ENCODE assay signal across 13 cellular contexts in genomic region chr2:172844021-172844420, GRCh38.
A peak's percentile ranks its signal among the peaks of the same experiment; 100 is the strongest.
DNase-seq lines count a peak whose midpoint lies in the region; ATAC-seq and TF ChIP-seq lines count a peak whose summit lies in the region.
"Had no signal": no experiment of that assay in that cellular context is flagged by ENCODE, and none has a peak within 500 bp of the region (broad histone marks: within the 10 kb centered on the region; RNA-seq: fewer than 3 reads in every experiment).

No MANE protein-coding gene starts in this region.

- H3K27me3 Mint-ChIP-seq in endothelial cell (ENCODE audit: unreplicated experiment) = peaks cover 2% of the 10 kb centered on the region
- peaks cover 5% of the 10 kb centered on the region for H3K27me3 Mint-ChIP-seq in activated T-cell treated with anti-CD3 and anti-CD28 coated beads, Interleukin-2, amount 50 U/mL, for 24 hours

- intact Hi-C loops in Right ventricle myocardium superior (cut with DNase I) = no loop called here
- intact Hi-C loops in cardiac septum (cut with DNase I) = no loop called here

- no peaks in the 10 kb centered on the region for H3K36me3 Mint-ChIP-seq in endothelial cell (ENCODE audit: low read depth, unreplicated experiment)
- no peaks in the 10 kb centered on the region for H3K36me3 Mint-ChIP-seq in activated T-cell treated with anti-CD3 and anti-CD28 coated beads, Interleukin-2, amount 50 U/mL, for 24 hours (ENCODE audit: low read depth)
- H3K36me3 Mint-ChIP-seq: CD8-positive, alpha-beta memory T cell had no signal

- no peaks in the 10 kb centered on the region for H3K9me3 Mint-ChIP-seq in endothelial cell (ENCODE audit: unreplicated experiment)
- no peaks in the 10 kb centered on the region for H3K9me3 Mint-ChIP-seq in activated T-cell treated with anti-CD3 and anti-CD28 coated beads, Interleukin-2, amount 50 U/mL, for 24 hours
- H3K9me3 Mint-ChIP-seq: CD8-positive, alpha-beta memory T cell had no signal

- TF ChIP-seq CTCF in endothelial cell (IDR thresholded peaks at IDR 0.05; ENCODE audit: unreplicated experiment) = no peak

- DNase-seq in Right ventricle myocardium superior (no peak), cardiac septum (ENCODE audit: low spot score) (no peak), endothelial cell (ENCODE audit: low spot score) (no peak), left lobe of liver (ENCODE audit: low spot score) (no peak)
- no peak for DNase-seq in NK-92 treated with Interleukin-12 subunit alpha and Interleukin-12 subunit beta, amount 100 ng/mL, for 24 hours (lab: John Stamatoyannopoulos, UW)
- no peak for DNase-seq in activated T-cell treated with anti-CD3 and anti-CD28 coated beads, Interleukin-2, amount 50 U/mL, for 24 hours
- DNase-seq: CD8-positive, alpha-beta memory T cell; DMS79; NCI-H2029 treated with DMSO at 0.1 percent for 48 hours; NCI-H446 treated with DMSO at 0.1 percent for 48 hours; SW 1271 had no signal

- H3K27ac Mint-ChIP-seq in endothelial cell (ENCODE audit: unreplicated experiment) = peak overlapping the region; percentile 34
- no peak overlapping the region for H3K27ac Mint-ChIP-seq in activated T-cell treated with anti-CD3 and anti-CD28 coated beads, Interleukin-2, amount 50 U/mL, for 24 hours
- H3K27ac Mint-ChIP-seq: CD8-positive, alpha-beta memory T cell had no signal

- ATAC-seq in Right ventricle myocardium superior (ENCODE audit: poor library complexity) = peak; percentile 69
- peak; percentile 42 for ATAC-seq in left lobe of liver
- ATAC-seq in HG03571 (IDR thresholded peaks at IDR 0.05; ENCODE audit: unreplicated experiment) = no peak
- ATAC-seq: Panc1 had no signal

- no peak overlapping the region for H3K4me3 Mint-ChIP-seq in endothelial cell (ENCODE audit: unreplicated experiment)
- no peak overlapping the region for H3K4me3 Mint-ChIP-seq in activated T-cell treated with anti-CD3 and anti-CD28 coated beads, Interleukin-2, amount 50 U/mL, for 24 hours
- H3K4me3 Mint-ChIP-seq: CD8-positive, alpha-beta memory T cell had no signal

- H3K4me1 Mint-ChIP-seq in endothelial cell (ENCODE audit: unreplicated experiment) = peaks cover 16% of the 10 kb centered on the region
- no peaks in the 10 kb centered on the region for H3K4me1 Mint-ChIP-seq in activated T-cell treated with anti-CD3 and anti-CD28 coated beads, Interleukin-2, amount 50 U/mL, for 24 hours (ENCODE audit: low read depth)
- H3K4me1 Mint-ChIP-seq: CD8-positive, alpha-beta memory T cell had no signal
